Comparison of ENCODE assay signal across 8 cellular contexts in the genomic region with DNA sequence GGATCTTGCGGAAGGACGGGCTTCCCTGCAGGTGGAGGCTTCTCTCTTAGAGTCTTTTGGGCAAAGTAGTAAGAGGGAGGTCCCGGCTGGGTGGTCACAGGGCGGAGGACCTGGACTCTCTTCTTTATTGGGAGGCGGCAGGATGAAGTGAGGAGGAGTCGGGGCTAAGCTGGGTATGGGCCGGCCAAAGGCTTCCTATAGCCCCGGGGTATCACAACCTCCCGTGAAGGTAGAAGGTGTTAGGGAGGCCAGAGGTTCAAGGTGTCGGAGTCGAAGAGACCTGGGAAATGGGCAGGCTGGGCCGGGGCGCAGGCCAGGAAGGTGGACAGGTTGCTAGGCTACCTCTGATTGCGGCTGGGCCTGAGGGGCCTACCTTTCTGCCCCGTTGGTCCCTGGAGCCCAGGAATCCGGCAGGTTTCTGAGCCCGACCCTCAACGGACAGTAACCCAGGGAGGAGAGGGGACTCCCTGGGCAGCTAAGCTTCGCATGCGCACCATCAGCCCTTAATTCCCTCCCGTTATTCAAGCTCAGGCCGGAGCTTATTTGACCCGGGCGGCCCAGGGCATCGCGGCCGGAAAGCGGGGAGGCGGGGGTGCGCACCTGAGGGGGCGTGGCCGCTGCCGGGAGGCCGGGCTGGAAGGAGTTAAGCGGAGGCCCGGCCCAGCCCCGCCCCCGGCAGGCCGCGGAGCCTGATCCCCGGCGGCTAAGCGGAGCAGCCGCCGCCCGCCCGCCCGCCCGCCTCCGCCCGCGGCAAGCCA. TPM values are rescaled to one million over a fixed set of nuclear protein-coding genes. Genes with fewer than 3 reads are reported as not detected.
A peak's percentile ranks its signal among the peaks of the same experiment; 100 is the strongest.
DNase-seq lines count a peak whose midpoint lies in the region; FAIRE-seq and TF ChIP-seq lines count a peak whose summit lies in the region.

A gene with protein sequence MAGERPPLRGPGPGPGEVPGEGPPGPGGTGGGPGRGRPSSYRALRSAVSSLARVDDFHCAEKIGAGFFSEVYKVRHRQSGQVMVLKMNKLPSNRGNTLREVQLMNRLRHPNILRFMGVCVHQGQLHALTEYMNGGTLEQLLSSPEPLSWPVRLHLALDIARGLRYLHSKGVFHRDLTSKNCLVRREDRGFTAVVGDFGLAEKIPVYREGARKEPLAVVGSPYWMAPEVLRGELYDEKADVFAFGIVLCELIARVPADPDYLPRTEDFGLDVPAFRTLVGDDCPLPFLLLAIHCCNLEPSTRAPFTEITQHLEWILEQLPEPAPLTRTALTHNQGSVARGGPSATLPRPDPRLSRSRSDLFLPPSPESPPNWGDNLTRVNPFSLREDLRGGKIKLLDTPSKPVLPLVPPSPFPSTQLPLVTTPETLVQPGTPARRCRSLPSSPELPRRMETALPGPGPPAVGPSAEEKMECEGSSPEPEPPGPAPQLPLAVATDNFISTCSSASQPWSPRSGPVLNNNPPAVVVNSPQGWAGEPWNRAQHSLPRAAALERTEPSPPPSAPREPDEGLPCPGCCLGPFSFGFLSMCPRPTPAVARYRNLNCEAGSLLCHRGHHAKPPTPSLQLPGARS (plus strand): TSS at position 685 of the 758 bp plus-strand sequence. CDS start 358 bp downstream, outside the sequence.

- H3K9ac ChIP-seq in astrocyte (ENCODE audit: low read length) (peak within 1 kb of the TSS; percentile 81), rectal smooth muscle tissue (ENCODE audit: low read length) (peak within 1 kb of the TSS; percentile 79)

- FAIRE-seq in astrocyte (lab: Jason Lieb, UNC): no peak
- no peak for FAIRE-seq in urothelium cell line (lab: Jason Lieb, UNC)

- H3K27me3 ChIP-seq in astrocyte (ENCODE audit: insufficient read depth, low read length) (no peaks in the 10 kb centered on the region), rectal smooth muscle tissue (ENCODE audit: control insufficient read depth, insufficient read depth, low read length) (no peaks in the 10 kb centered on the region)

- DNase-seq in HEK293T (ENCODE audit: extremely low spot score) (peak; percentile 82), MV-4-11 (lab: John Stamatoyannopoulos, UW) (peak; percentile 35), astrocyte (ENCODE audit: low read depth) (peak; percentile 19), hepatic stellate cell (ENCODE audit: low spot score) (peak; percentile 84), urothelium cell line (ENCODE audit: low spot score) (peak; percentile 93)
- DNase-seq in T-helper 2 cell treated with Interferon-gamma antibody and Interleukin-4, amounts not matched to agents 5 μg/mL and 100 μg/mL, for 36 hours (ENCODE audit: low spot score): peak; percentile 85

- H3K79me2 ChIP-seq in astrocyte (ENCODE audit: insufficient read depth, low read length): peaks cover 16% of the 10 kb centered on the region

- TF ChIP-seq CTCF in astrocyte (IDR thresholded peaks at IDR 0.05; ENCODE audit: insufficient read depth, low read depth, low read length): no peak

- H3K36me3 Mint-ChIP-seq in T-helper 2 cell treated with Interferon-gamma antibody and Interleukin-4, amounts not matched to agents 5 μg/mL and 100 μg/mL, for 36 hours (ENCODE audit: low read depth): peaks cover 17% of the 10 kb centered on the region
- peaks cover 12% of the 10 kb centered on the region for H3K36me3 Mint-ChIP-seq in astrocyte (ENCODE audit: low read depth, unreplicated experiment)

- H3K4me1 Mint-ChIP-seq in T-helper 2 cell treated with Interferon-gamma antibody and Interleukin-4, amounts not matched to agents 5 μg/mL and 100 μg/mL, for 36 hours (ENCODE audit: low read depth): peaks cover 28% of the 10 kb centered on the region
- H3K4me1 Mint-ChIP-seq in astrocyte (ENCODE audit: low read depth, unreplicated experiment): peaks cover 13% of the 10 kb centered on the region

- H3K9me3 Mint-ChIP-seq in T-helper 2 cell treated with Interferon-gamma antibody and Interleukin-4, amounts not matched to agents 5 μg/mL and 100 μg/mL, for 36 hours: no peaks in the 10 kb centered on the region
- no peaks in the 10 kb centered on the region for H3K9me3 Mint-ChIP-seq in astrocyte (ENCODE audit: unreplicated experiment)

- peak within 1 kb of the TSS; percentile 91 for H3K4me3 Mint-ChIP-seq in T-helper 2 cell treated with Interferon-gamma antibody and Interleukin-4, amounts not matched to agents 5 μg/mL and 100 μg/mL, for 36 hours
- H3K4me3 Mint-ChIP-seq in astrocyte (ENCODE audit: unreplicated experiment): peak within 1 kb of the TSS; percentile 96

- CTCF ChIA-PET in HEK293T (lab: Yijun Ruan, JAX): interaction anchor here (1.2 kb wide), 1 partner anchor 60 kb away, joined by 6 read pairs; a partner anchor contains a TSS

- H4K20me1 ChIP-seq in astrocyte (ENCODE audit: insufficient read depth, low read length): peaks cover 17% of the 10 kb centered on the region

- H3K9me3 ChIP-seq in astrocyte (ENCODE audit: insufficient read depth, low read depth, low read length): no peaks in the 10 kb centered on the region

- H3K27me3 Mint-ChIP-seq in T-helper 2 cell treated with Interferon-gamma antibody and Interleukin-4, amounts not matched to agents 5 μg/mL and 100 μg/mL, for 36 hours (ENCODE audit: low read depth): no peaks in the 10 kb centered on the region
- no peaks in the 10 kb centered on the region for H3K27me3 Mint-ChIP-seq in astrocyte (ENCODE audit: low read depth, unreplicated experiment)

- peak within 1 kb of the TSS; percentile 96 for H3K27ac Mint-ChIP-seq in T-helper 2 cell treated with Interferon-gamma antibody and Interleukin-4, amounts not matched to agents 5 μg/mL and 100 μg/mL, for 36 hours
- peak within 1 kb of the TSS; percentile 96 for H3K27ac Mint-ChIP-seq in astrocyte (ENCODE audit: unreplicated experiment)

- H3K27ac ChIP-seq in astrocyte (ENCODE audit: low read depth, low read length) (peak within 1 kb of the TSS; percentile 61), rectal smooth muscle tissue (ENCODE audit: low read depth, low read length) (peak within 1 kb of the TSS; percentile 94)

- H3K4me1 ChIP-seq in astrocyte (ENCODE audit: insufficient read depth, low read length): peaks cover 25% of the 10 kb centered on the region
- peaks cover 15% of the 10 kb centered on the region for H3K4me1 ChIP-seq in rectal smooth muscle tissue (ENCODE audit: control insufficient read depth, insufficient read depth, low read length)

- H3K4me3 ChIP-seq in GM08714 (ENCODE audit: low read length) (peak within 1 kb of the TSS; percentile 79), astrocyte (ENCODE audit: insufficient read depth, low read depth, low read length) (peak within 1 kb of the TSS; percentile 67), rectal smooth muscle tissue (ENCODE audit: low read length) (peak within 1 kb of the TSS; percentile 94)

- H3K4me2 ChIP-seq in astrocyte (ENCODE audit: low read length): peak within 1 kb of the TSS; percentile 93

- POLR2A ChIA-PET in HEK293T (lab: Yijun Ruan, JAX): interaction anchor here (1.4 kb wide), 1 partner anchor 41 kb away, joined by 6 read pairs; no protein-coding TSS in a partner anchor

- peak within 1 kb of the TSS; percentile 86 for H2AFZ ChIP-seq in astrocyte (ENCODE audit: low read depth, low read length)

- H3K36me3 ChIP-seq in astrocyte (ENCODE audit: insufficient read depth, low read length) (no peaks in the 10 kb centered on the region), rectal smooth muscle tissue (ENCODE audit: control insufficient read depth, insufficient read depth, low read length) (peaks cover 19% of the 10 kb centered on the region)

TF ChIP-seq in HEK293T, 16 proteins besides CTCF, POLR2A, EP300 and RAD21:
- TF ChIP-seq TARDBP (IDR thresholded peaks at IDR 0.05): no peak
- no peak for TF ChIP-seq NFRKB (IDR thresholded peaks at IDR 0.05)
- no peak for TF ChIP-seq SP1 (IDR thresholded peaks at IDR 0.05)
- no peak for TF ChIP-seq FOXA1 (IDR thresholded peaks at IDR 0.05)
- no peak for TF ChIP-seq HDGF (IDR thresholded peaks at IDR 0.05; ENCODE audit: borderline replicate concordance)
- TF ChIP-seq L3MBTL2 (conservative IDR thresholded peaks at IDR 0.05): 0 out of 2 replicates have a peak, but pooled peaks have one; percentile 20
- TF ChIP-seq ELF4 (IDR thresholded peaks at IDR 0.05): no peak

RNA-seq across cellular contexts. Expression of the gene that starts here (rescaled TPM):
- total RNA-seq in astrocyte: 30.9 and 33.7 TPM in 2 replicates

Comparison
In these comparisons a context has a peak if more than half of its experiments do, and no peak if none do; other contexts are left out.
1. Peak in every context shown above with its lines: DNase-seq, H3K4me3 ChIP-seq and H3K27ac ChIP-seq.
2. DNase-seq: peak in every context shown above with its lines; median percentile 93 in urothelium cell line; 85 in T-helper 2 cell treated with Interferon-gamma antibody and Interleukin-4, amounts not matched to agents 5 μg/mL and 100 μg/mL, for 36 hours; 84 in hepatic stellate cell; 82 in HEK293T; 35 in MV-4-11; 19 in astrocyte.